In the genomic region with DNA sequence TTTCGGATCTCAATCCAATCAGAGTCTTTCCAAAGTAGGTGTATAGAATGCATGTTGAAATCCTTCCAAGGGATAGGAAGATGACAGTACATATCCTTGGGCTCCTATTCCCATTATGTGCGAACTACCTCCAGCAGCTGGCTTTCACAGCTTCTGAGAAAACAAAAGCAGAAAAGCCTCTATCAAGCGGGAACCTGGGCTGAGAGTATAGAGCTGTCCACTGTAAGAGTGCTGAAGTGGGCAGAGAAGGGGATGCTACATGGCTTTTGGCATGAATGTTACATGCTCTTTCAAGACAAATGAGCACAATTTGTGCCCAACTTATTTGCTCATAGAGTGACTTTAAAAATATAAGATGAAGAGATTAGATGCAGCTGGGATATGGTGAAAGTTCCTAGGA, we compare ENCODE assay signal across 3 cellular contexts.
TF ChIP-seq lines count a peak whose summit lies in the region.

No MANE protein-coding gene starts in this region.

TF ChIP-seq in GM23338, 12 proteins besides CTCF, POLR2A, EP300 and RAD21 (continued from another document):
- TF ChIP-seq, protein P1, sequence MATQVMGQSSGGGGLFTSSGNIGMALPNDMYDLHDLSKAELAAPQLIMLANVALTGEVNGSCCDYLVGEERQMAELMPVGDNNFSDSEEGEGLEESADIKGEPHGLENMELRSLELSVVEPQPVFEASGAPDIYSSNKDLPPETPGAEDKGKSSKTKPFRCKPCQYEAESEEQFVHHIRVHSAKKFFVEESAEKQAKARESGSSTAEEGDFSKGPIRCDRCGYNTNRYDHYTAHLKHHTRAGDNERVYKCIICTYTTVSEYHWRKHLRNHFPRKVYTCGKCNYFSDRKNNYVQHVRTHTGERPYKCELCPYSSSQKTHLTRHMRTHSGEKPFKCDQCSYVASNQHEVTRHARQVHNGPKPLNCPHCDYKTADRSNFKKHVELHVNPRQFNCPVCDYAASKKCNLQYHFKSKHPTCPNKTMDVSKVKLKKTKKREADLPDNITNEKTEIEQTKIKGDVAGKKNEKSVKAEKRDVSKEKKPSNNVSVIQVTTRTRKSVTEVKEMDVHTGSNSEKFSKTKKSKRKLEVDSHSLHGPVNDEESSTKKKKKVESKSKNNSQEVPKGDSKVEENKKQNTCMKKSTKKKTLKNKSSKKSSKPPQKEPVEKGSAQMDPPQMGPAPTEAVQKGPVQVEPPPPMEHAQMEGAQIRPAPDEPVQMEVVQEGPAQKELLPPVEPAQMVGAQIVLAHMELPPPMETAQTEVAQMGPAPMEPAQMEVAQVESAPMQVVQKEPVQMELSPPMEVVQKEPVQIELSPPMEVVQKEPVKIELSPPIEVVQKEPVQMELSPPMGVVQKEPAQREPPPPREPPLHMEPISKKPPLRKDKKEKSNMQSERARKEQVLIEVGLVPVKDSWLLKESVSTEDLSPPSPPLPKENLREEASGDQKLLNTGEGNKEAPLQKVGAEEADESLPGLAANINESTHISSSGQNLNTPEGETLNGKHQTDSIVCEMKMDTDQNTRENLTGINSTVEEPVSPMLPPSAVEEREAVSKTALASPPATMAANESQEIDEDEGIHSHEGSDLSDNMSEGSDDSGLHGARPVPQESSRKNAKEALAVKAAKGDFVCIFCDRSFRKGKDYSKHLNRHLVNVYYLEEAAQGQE (IDR thresholded peaks at IDR 0.05; ENCODE audit: unreplicated experiment): peak; percentile 86

TF ChIP-seq in WTC11, 78 proteins besides CTCF, POLR2A, EP300 and RAD21 (continued from another document):
- TF ChIP-seq, protein P2, sequence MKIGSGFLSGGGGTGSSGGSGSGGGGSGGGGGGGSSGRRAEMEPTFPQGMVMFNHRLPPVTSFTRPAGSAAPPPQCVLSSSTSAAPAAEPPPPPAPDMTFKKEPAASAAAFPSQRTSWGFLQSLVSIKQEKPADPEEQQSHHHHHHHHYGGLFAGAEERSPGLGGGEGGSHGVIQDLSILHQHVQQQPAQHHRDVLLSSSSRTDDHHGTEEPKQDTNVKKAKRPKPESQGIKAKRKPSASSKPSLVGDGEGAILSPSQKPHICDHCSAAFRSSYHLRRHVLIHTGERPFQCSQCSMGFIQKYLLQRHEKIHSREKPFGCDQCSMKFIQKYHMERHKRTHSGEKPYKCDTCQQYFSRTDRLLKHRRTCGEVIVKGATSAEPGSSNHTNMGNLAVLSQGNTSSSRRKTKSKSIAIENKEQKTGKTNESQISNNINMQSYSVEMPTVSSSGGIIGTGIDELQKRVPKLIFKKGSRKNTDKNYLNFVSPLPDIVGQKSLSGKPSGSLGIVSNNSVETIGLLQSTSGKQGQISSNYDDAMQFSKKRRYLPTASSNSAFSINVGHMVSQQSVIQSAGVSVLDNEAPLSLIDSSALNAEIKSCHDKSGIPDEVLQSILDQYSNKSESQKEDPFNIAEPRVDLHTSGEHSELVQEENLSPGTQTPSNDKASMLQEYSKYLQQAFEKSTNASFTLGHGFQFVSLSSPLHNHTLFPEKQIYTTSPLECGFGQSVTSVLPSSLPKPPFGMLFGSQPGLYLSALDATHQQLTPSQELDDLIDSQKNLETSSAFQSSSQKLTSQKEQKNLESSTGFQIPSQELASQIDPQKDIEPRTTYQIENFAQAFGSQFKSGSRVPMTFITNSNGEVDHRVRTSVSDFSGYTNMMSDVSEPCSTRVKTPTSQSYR (CRISPR knock-in tag; IDR thresholded peaks at IDR 0.05): 0 out of 2 replicates have a peak, but pooled peaks have one; percentile 21
- TF ChIP-seq NR2C2 (CRISPR knock-in tag; IDR thresholded peaks at IDR 0.05) (no peak), ZNF232 (CRISPR knock-in tag; IDR thresholded peaks at IDR 0.05) (peak; percentile 49; the same call in 1 of the 2 replicates), ESRRA (CRISPR knock-in tag; IDR thresholded peaks at IDR 0.05; ENCODE audit: borderline replicate concordance) (peak; percentile 34; the same call in 1 of the 2 replicates)

TF ChIP-seq in liver, 16 proteins besides CTCF, POLR2A, EP300 and RAD21 (continued from another document):
- TF ChIP-seq, protein P1 (IDR thresholded peaks at IDR 0.05): peak; percentile 97
